ENCODE assay signal across 20 cellular contexts in the genomic region with DNA sequence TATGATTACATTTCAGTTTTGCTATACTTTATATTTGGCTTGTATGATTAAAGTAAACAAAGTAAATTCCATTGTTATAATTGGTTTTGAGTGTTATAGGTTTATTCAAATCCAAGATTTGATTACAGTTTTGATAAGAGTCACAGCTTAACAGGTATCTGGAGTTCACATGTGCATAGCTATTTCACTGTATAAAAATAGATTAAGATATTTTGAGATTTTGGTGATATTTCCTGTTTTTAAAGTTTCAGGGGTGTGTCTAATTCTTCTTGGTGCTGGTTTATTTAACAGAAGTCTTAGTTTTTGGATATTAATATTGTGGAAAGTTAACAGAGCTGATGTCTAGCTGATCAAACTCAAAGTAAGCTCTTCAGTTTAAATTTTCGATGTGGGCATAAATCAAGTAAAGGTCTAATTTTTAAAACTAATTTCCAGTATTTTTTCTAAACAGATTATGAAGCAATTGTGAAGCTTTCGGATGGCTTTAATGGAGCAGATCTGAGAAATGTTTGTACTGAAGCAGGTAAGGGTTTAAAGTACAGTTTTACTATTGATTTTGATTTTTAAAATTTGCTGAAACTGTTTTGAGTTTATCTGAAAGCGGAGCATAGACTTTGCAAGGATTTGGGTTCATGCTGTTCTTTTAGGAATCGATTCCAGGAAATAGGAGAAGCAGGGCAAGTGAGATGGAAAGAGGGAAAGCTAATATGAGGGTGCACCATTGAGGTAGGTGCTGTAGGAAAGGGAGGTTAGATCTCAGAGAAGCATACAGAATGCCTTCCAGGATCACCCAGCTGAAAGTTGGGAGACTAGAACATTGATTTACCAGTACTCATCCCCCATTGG. TPM values are rescaled to one million over a fixed set of nuclear protein-coding genes. Genes with fewer than 3 reads are reported as not detected.
DNase-seq lines count a peak whose midpoint lies in the region; ATAC-seq, FAIRE-seq and TF ChIP-seq lines count a peak whose summit lies in the region.
"Had no signal": no experiment of that assay in that cellular context is flagged by ENCODE, and none has a peak within 500 bp of the region (broad histone marks: within the 10 kb centered on the region; RNA-seq: fewer than 3 reads in every experiment).

No MANE protein-coding gene starts in this region.

- H3K36me3 ChIP-seq in right lobe of liver (peaks cover 0 to 63% (median 20%) of the 10 kb centered on the region in 4 donors), HAP-1 (replicated peaks) (peaks cover 78% of the 10 kb centered on the region)
- H3K36me3 ChIP-seq: uterus had no signal

- no peak for ATAC-seq in activated CD4-positive, alpha-beta T cell treated with anti-CD3 and anti-CD28 coated beads for 36 hours
- ATAC-seq in CD4-positive, alpha-beta T cell (ENCODE audit: poor library complexity): no peak
- ATAC-seq in right lobe of liver (peak; percentile 67 to 85 (median 74)), HG02938 (IDR thresholded peaks at IDR 0.05; ENCODE audit: unreplicated experiment) (no peak)

- H3K4me1 Mint-ChIP-seq in activated CD4-positive, alpha-beta T cell treated with anti-CD3 and anti-CD28 coated beads for 36 hours: peaks cover 20% of the 10 kb centered on the region
- peaks cover 36% of the 10 kb centered on the region for H3K4me1 Mint-ChIP-seq in CD4-positive, alpha-beta T cell (ENCODE audit: low read depth)

- H3K27ac Mint-ChIP-seq in activated CD4-positive, alpha-beta T cell treated with anti-CD3 and anti-CD28 coated beads for 36 hours: peak overlapping the region; percentile 12
- H3K27ac Mint-ChIP-seq in CD4-positive, alpha-beta T cell: peak overlapping the region; percentile 58

- 41% methylated on average over 4 of the region's 4 CpGs for WGBS in right lobe of liver (ENCODE audit: insufficient coverage, low coverage, low lambda C conversion rate, missing lambda C conversion rate)

- H3K27me3 ChIP-seq in CD4-positive, alpha-beta T cell (ENCODE audit: control insufficient read depth, insufficient read depth, low read length): no peaks in the 10 kb centered on the region
- no peaks in the 10 kb centered on the region for H3K27me3 ChIP-seq in right lobe of liver
- no peaks in the 10 kb centered on the region for H3K27me3 ChIP-seq in HAP-1 (ENCODE audit: low read depth)
- H3K27me3 ChIP-seq: adrenal gland, breast epithelium, uterus had no signal

- H3K27me3 Mint-ChIP-seq in activated CD4-positive, alpha-beta T cell treated with anti-CD3 and anti-CD28 coated beads for 36 hours: no peaks in the 10 kb centered on the region
- no peaks in the 10 kb centered on the region for H3K27me3 Mint-ChIP-seq in CD4-positive, alpha-beta T cell

- TF ChIP-seq POLR2A in right lobe of liver (IDR thresholded peaks at IDR 0.05): no peak

- TF ChIP-seq CTCF in CD4-positive, alpha-beta T cell (IDR thresholded peaks at IDR 0.05): no peak
- no peak for TF ChIP-seq CTCF in right lobe of liver (IDR thresholded peaks at IDR 0.05)

- CTCF ChIA-PET in activated CD4-positive, alpha-beta T cell treated with anti-CD3 and anti-CD28 coated beads for 36 hours (lab: Charles Lee): interaction anchor here (1.2 to 3.4 kb wide), 4 partner anchors 12 to 19 kb away, joined by 3 to 9 read pairs (median 6); no protein-coding TSS in a partner anchor
- CTCF ChIA-PET in CD4-positive, alpha-beta T cell (lab: Charles Lee): interaction anchor here (0.6 to 1.9 kb wide), 4 partner anchors 12 to 32 kb away, joined by 3 to 4 read pairs (median 4); partner anchors contain the start of gene ERO1A

- in situ Hi-C loops in HAP-1 (cut with MboI; ENCODE audit: low sequenced_read_pairs): no loop called here

- no peaks in the 10 kb centered on the region for H3K9me3 Mint-ChIP-seq in activated CD4-positive, alpha-beta T cell treated with anti-CD3 and anti-CD28 coated beads for 36 hours (ENCODE audit: low read depth)
- no peaks in the 10 kb centered on the region for H3K9me3 Mint-ChIP-seq in CD4-positive, alpha-beta T cell
- H3K9me3 Mint-ChIP-seq: activated T-helper 1 cell treated with anti-CD3 and anti-CD28 coated beads, Interleukin-12 subunit alpha, Interleukin-12 subunit beta, Interleukin-2, Interleukin-4 antibody, amounts not matched to agents 30 ng/mL and 10 ng/mL and 1 ng/mL, durations not matched to agents 14 hours and 24 hours and 36 hours had no signal

- H3K4me3 Mint-ChIP-seq in activated CD4-positive, alpha-beta T cell treated with anti-CD3 and anti-CD28 coated beads for 36 hours: no peak overlapping the region
- no peak overlapping the region for H3K4me3 Mint-ChIP-seq in CD4-positive, alpha-beta T cell
- H3K4me3 Mint-ChIP-seq: activated T-helper 1 cell treated with anti-CD3 and anti-CD28 coated beads, Interleukin-12 subunit alpha, Interleukin-12 subunit beta, Interleukin-2, Interleukin-4 antibody, amounts not matched to agents 30 ng/mL and 10 ng/mL and 1 ng/mL, durations not matched to agents 14 hours and 24 hours and 36 hours had no signal

- intact Hi-C loops in activated CD4-positive, alpha-beta T cell treated with anti-CD3 and anti-CD28 coated beads for 36 hours (cut with DNase I, micrococcal nuclease): no loop called here
- intact Hi-C loops in CD4-positive, alpha-beta T cell (cut with DNase I, micrococcal nuclease): loop anchor here in 1 of 2 experiments (2.0 kb wide), 1 partner anchor 15 kb away; no protein-coding TSS in a partner anchor
- intact Hi-C loops in right lobe of liver (cut with DNase I): no loop called here

- H3K4me3 ChIP-seq in right lobe of liver (no peak overlapping the region), HAP-1 (no peak overlapping the region)
- H3K4me3 ChIP-seq: adrenal gland, breast epithelium, uterus had no signal

- peak; percentile 15 for FAIRE-seq in TTC549 (lab: Jason Lieb, UNC)

- no peaks in the 10 kb centered on the region for H3K9me3 ChIP-seq in CD4-positive, alpha-beta T cell (ENCODE audit: control insufficient read depth, low read length)
- H3K9me3 ChIP-seq in right lobe of liver: no peaks in the 10 kb centered on the region
- H3K9me3 ChIP-seq in HAP-1: no peaks in the 10 kb centered on the region
- H3K9me3 ChIP-seq: adrenal gland, breast epithelium, uterus had no signal

- POLR2A ChIA-PET in activated CD4-positive, alpha-beta T cell treated with anti-CD3 and anti-CD28 coated beads for 36 hours (lab: Charles Lee): interaction anchor here (0.7 kb wide), 1 partner anchor 14 kb away, joined by 4 read pairs; no protein-coding TSS in a partner anchor
- POLR2A ChIA-PET in CD4-positive, alpha-beta T cell (lab: Charles Lee): interaction anchor here (1.0 to 4.1 kb wide), 3 partner anchors 16 to 28 kb away, joined by 3 to 29 read pairs (median 7); partner anchors contain the start of gene ERO1A

- H3K27ac ChIP-seq in CD4-positive, alpha-beta T cell (ENCODE audit: low read depth, low read length): no peak overlapping the region
- H3K27ac ChIP-seq in right lobe of liver: peak overlapping the region in 2 of 3 donors; percentile 33 to 35
- H3K27ac ChIP-seq: 22Rv1, adrenal gland, breast epithelium, uterus had no signal

- H3K4me1 ChIP-seq in right lobe of liver (peaks cover 0 to 36% (median 17%) of the 10 kb centered on the region in 4 donors), HAP-1 (no peaks in the 10 kb centered on the region)
- H3K4me1 ChIP-seq: breast epithelium, uterus had no signal

- no peak for DNase-seq in activated CD4-positive, alpha-beta T cell treated with anti-CD3 and anti-CD28 coated beads for 36 hours
- DNase-seq in activated CD4-positive, alpha-beta T cell treated with anti-CD3 and anti-CD28 coated beads for 48 hours: no peak
- DNase-seq in CD4-positive, alpha-beta T cell: no peak
- DNase-seq in right lobe of liver (no peak), COR-L47 (lab: John Stamatoyannopoulos, UW) (no peak), HAP-1 (ENCODE audit: low spot score in 2 of 2) (no peak)
- DNase-seq: activated CD4-positive, alpha-beta T cell treated with anti-CD3 and anti-CD28 coated beads, Interleukin-2, amount 50 U/mL, for 48 hours; adrenal gland; midbrain; NCI-H2171; OCI-M1; SHP77; stimulated activated CD4-positive, alpha-beta T cell treated with anti-CD3 and anti-CD28 coated beads, Interleukin-4, amount 100 ng/mL, for 1 hour; substantia nigra; uterus had no signal

- peaks cover 42% of the 10 kb centered on the region for H3K36me3 Mint-ChIP-seq in activated CD4-positive, alpha-beta T cell treated with anti-CD3 and anti-CD28 coated beads for 36 hours (ENCODE audit: low read depth)
- H3K36me3 Mint-ChIP-seq in CD4-positive, alpha-beta T cell (ENCODE audit: low read depth): peaks cover 83% of the 10 kb centered on the region

RNA-seq across cellular contexts. Expression of gene STYX, which starts 6.2 kb away (rescaled TPM):
- total RNA-seq in activated CD4-positive, alpha-beta T cell treated with anti-CD3 and anti-CD28 coated beads for 36 hours: 10 to 100 TPM; 13.1 to 13.3 TPM
- 10 to 100 TPM; 15.3 to 16.2 TPM for total RNA-seq in CD4-positive, alpha-beta T cell
- total RNA-seq in right lobe of liver: 10 to 100 TPM; 10.1 to 18.3 (median 13.1) TPM

RNA-seq across cellular contexts. Expression of gene PSMC6, which starts 16.7 kb away (rescaled TPM):
- 100 to 1,000 TPM in 1 of 2 experiments, 10 to 100 TPM in 1; 87.0 to 121 TPM for total RNA-seq in activated CD4-positive, alpha-beta T cell treated with anti-CD3 and anti-CD28 coated beads for 36 hours
- total RNA-seq in CD4-positive, alpha-beta T cell: 100 to 1,000 TPM; 110 to 111 TPM
- 10 to 100 TPM; 40.7 to 63.0 (median 51.3) TPM for total RNA-seq in right lobe of liver

RNA-seq across cellular contexts. Expression of gene ERO1A, which starts 28.4 kb away (rescaled TPM):
- 100 to 1,000 TPM; 120 to 165 TPM for total RNA-seq in activated CD4-positive, alpha-beta T cell treated with anti-CD3 and anti-CD28 coated beads for 36 hours
- 10 to 100 TPM; 58.6 to 60.7 TPM for total RNA-seq in CD4-positive, alpha-beta T cell
- total RNA-seq in right lobe of liver: 100 to 1,000 TPM in 1 of 6 experiments, 10 to 100 TPM in 5; 31.2 to 162 (median 37.9) TPM

Comparison
In these comparisons a context has a peak if more than half of its experiments do, and no peak if none do; other contexts are left out.
1. ATAC-seq: peak in right lobe of liver (4 of 4); none in activated CD4-positive, alpha-beta T cell treated with anti-CD3 and anti-CD28 coated beads for 36 hours (single experiment), CD4-positive, alpha-beta T cell (single experiment) and HG02938 (single experiment).